In genomic region chr1:118986839-118987430, GRCh38 we compare ENCODE assay signal across 7 cellular contexts. TPM values are rescaled to one million over a fixed set of nuclear protein-coding genes. Genes with fewer than 3 reads are reported as not detected.
DNase-seq lines count a peak whose midpoint lies in the region; ATAC-seq and TF ChIP-seq lines count a peak whose summit lies in the region.

No MANE protein-coding gene starts in this region.

- no peaks in the 10 kb centered on the region for H3K9me2 ChIP-seq in GM23338 (ENCODE audit: insufficient read depth)
- H3K9me2 ChIP-seq in hepatocyte (replicated peaks; ENCODE audit: insufficient read depth) = no peaks in the 10 kb centered on the region

- no peaks in the 10 kb centered on the region for H3K36me3 Mint-ChIP-seq in GM23338 (ENCODE audit: low read depth)
- peaks cover 35% of the 10 kb centered on the region for H3K36me3 Mint-ChIP-seq in activated CD8-positive, alpha-beta T cell treated with anti-CD3 and anti-CD28 coated beads, Interleukin-2, amount 10 ng/mL, durations not matched to agents 7 days and 5 days (ENCODE audit: low read depth)
- H3K36me3 Mint-ChIP-seq in stimulated activated memory B cell treated with anti-CD40 and anti-IgM and Interleukin-4, amounts not matched to agents 10 μg/mL and 1 μg/mL and 100 μg/mL, for 72 hours = peaks cover 8% of the 10 kb centered on the region

- POLR2A ChIA-PET in activated CD8-positive, alpha-beta T cell treated with anti-CD3 and anti-CD28 coated beads, Interleukin-2, amount 10 ng/mL, durations not matched to agents 7 days and 5 days (lab: Charles Lee) = interaction anchor here (0.6 kb wide), 1 partner anchor 1002 kb away, joined by 3 read pairs; no protein-coding TSS in a partner anchor

- H3K79me2 ChIP-seq in GM23338 (replicated peaks; ENCODE audit: insufficient read depth) = no peaks in the 10 kb centered on the region
- H3K79me2 ChIP-seq in hepatocyte = peaks cover 13% of the 10 kb centered on the region

- H3K36me3 ChIP-seq in GM23338 (ENCODE audit: insufficient read depth) (no peaks in the 10 kb centered on the region), hepatocyte (replicated peaks; ENCODE audit: insufficient read depth, low read depth) (no peaks in the 10 kb centered on the region)

- peaks cover 6% of the 10 kb centered on the region for H3K9me3 Mint-ChIP-seq in GM23338
- H3K9me3 Mint-ChIP-seq in activated CD8-positive, alpha-beta T cell treated with anti-CD3 and anti-CD28 coated beads, Interleukin-2, amount 10 ng/mL, durations not matched to agents 7 days and 5 days (ENCODE audit: insufficient read depth) = peaks cover 22% of the 10 kb centered on the region
- H3K9me3 Mint-ChIP-seq in stimulated activated memory B cell treated with anti-CD40 and anti-IgM and Interleukin-4, amounts not matched to agents 10 μg/mL and 1 μg/mL and 100 μg/mL, for 72 hours = peaks cover 8% of the 10 kb centered on the region

- no peak for TF ChIP-seq CTCF in GM23338 (conservative IDR thresholded peaks at IDR 0.05; ENCODE audit: low read depth in 2 of 2)
- TF ChIP-seq CTCF in hepatocyte (IDR thresholded peaks at IDR 0.05; ENCODE audit: poor library complexity) = no peak

- peaks cover 100% of the 10 kb centered on the region for H3K27me3 Mint-ChIP-seq in GM23338 (ENCODE audit: insufficient read depth, low read depth, poor library complexity)
- peaks cover 91% of the 10 kb centered on the region for H3K27me3 Mint-ChIP-seq in activated CD8-positive, alpha-beta T cell treated with anti-CD3 and anti-CD28 coated beads, Interleukin-2, amount 10 ng/mL, durations not matched to agents 7 days and 5 days (ENCODE audit: low read depth)
- H3K27me3 Mint-ChIP-seq in stimulated activated memory B cell treated with anti-CD40 and anti-IgM and Interleukin-4, amounts not matched to agents 10 μg/mL and 1 μg/mL and 100 μg/mL, for 72 hours = peaks cover 100% of the 10 kb centered on the region

- peak overlapping the region; percentile 73 for H3K4me3 Mint-ChIP-seq in GM23338
- H3K4me3 Mint-ChIP-seq in activated CD8-positive, alpha-beta T cell treated with anti-CD3 and anti-CD28 coated beads, Interleukin-2, amount 10 ng/mL, durations not matched to agents 7 days and 5 days = peak overlapping the region; percentile 50
- H3K4me3 Mint-ChIP-seq in stimulated activated memory B cell treated with anti-CD40 and anti-IgM and Interleukin-4, amounts not matched to agents 10 μg/mL and 1 μg/mL and 100 μg/mL, for 72 hours = peak overlapping the region; percentile 56

- H3K27ac ChIP-seq in GM23338 (ENCODE audit: low read depth) = no peak overlapping the region
- H3K27ac ChIP-seq in hepatocyte = peak overlapping the region; percentile 52

- H4K20me1 ChIP-seq in GM23338 (replicated peaks; ENCODE audit: insufficient read depth) (peaks cover 16% of the 10 kb centered on the region; the same call in 1 of the 2 replicates), hepatocyte (ENCODE audit: insufficient read depth, poor library complexity, severe bottlenecking) (no peaks in the 10 kb centered on the region)

- CTCF ChIA-PET in activated CD8-positive, alpha-beta T cell treated with anti-CD3 and anti-CD28 coated beads, Interleukin-2, amount 10 ng/mL, durations not matched to agents 7 days and 5 days (lab: Charles Lee) = no interaction called here

- peaks cover 31% of the 10 kb centered on the region for H3F3A ChIP-seq in GM23338 (replicated peaks; ENCODE audit: low read depth)

- DNase-seq in GM23338 (ENCODE audit: low spot score) = peak; percentile 44
- DNase-seq in activated CD8-positive, alpha-beta T cell treated with anti-CD3 and anti-CD28 coated beads, Interleukin-2, amount 10 ng/mL, durations not matched to agents 7 days and 5 days = no peak
- DNase-seq in hepatocyte (ENCODE audit: low spot score) = no peak
- no peak for DNase-seq in HT-29 (ENCODE audit: low spot score)
- DNase-seq in NCI-H524 treated with DMSO at 0.1 percent for 48 hours (lab: John Stamatoyannopoulos, UW) = no peak
- DNase-seq in effector CD4-positive, alpha-beta T cell = no peak

- 6% methylated on average over 25 of the region's 25 CpGs for WGBS in hepatocyte (ENCODE audit: low lambda C conversion rate, missing lambda C conversion rate)

- H3K27ac Mint-ChIP-seq in GM23338 = no peak overlapping the region
- peak overlapping the region; percentile 69 for H3K27ac Mint-ChIP-seq in activated CD8-positive, alpha-beta T cell treated with anti-CD3 and anti-CD28 coated beads, Interleukin-2, amount 10 ng/mL, durations not matched to agents 7 days and 5 days
- no peak overlapping the region for H3K27ac Mint-ChIP-seq in stimulated activated memory B cell treated with anti-CD40 and anti-IgM and Interleukin-4, amounts not matched to agents 10 μg/mL and 1 μg/mL and 100 μg/mL, for 72 hours

- H2AFZ ChIP-seq in GM23338 = peak overlapping the region; percentile 87
- peak overlapping the region; percentile 84 for H2AFZ ChIP-seq in hepatocyte

- H3K27me3 ChIP-seq in GM23338 (ENCODE audit: insufficient read depth) = peaks cover 100% of the 10 kb centered on the region
- peaks cover 99% of the 10 kb centered on the region for H3K27me3 ChIP-seq in hepatocyte

- H3K4me3 ChIP-seq in GM23338 = peak overlapping the region; percentile 59
- H3K4me3 ChIP-seq in hepatocyte = peak overlapping the region; percentile 24

- H3K4me1 ChIP-seq in GM23338 (ENCODE audit: insufficient read depth) = peaks cover 72% of the 10 kb centered on the region
- peaks cover 15% of the 10 kb centered on the region for H3K4me1 ChIP-seq in hepatocyte (ENCODE audit: insufficient read depth)

- H3K9me3 ChIP-seq in hepatocyte (ENCODE audit: low read depth) = no peaks in the 10 kb centered on the region

- ATAC-seq in GM23338 = no peak
- ATAC-seq in activated CD8-positive, alpha-beta T cell treated with anti-CD3 and anti-CD28 coated beads, Interleukin-2, amount 10 ng/mL, durations not matched to agents 7 days and 5 days = no peak
- no peak for ATAC-seq in stimulated activated memory B cell treated with anti-CD40 and anti-IgM and Interleukin-4, amounts not matched to agents 10 μg/mL and 1 μg/mL and 100 μg/mL, for 72 hours

- H3K4me2 ChIP-seq in GM23338 (peak overlapping the region; percentile 74), hepatocyte (peak overlapping the region; percentile 81)

- peaks cover 77% of the 10 kb centered on the region for H3K4me1 Mint-ChIP-seq in GM23338
- peaks cover 21% of the 10 kb centered on the region for H3K4me1 Mint-ChIP-seq in activated CD8-positive, alpha-beta T cell treated with anti-CD3 and anti-CD28 coated beads, Interleukin-2, amount 10 ng/mL, durations not matched to agents 7 days and 5 days (ENCODE audit: low read depth)
- peaks cover 29% of the 10 kb centered on the region for H3K4me1 Mint-ChIP-seq in stimulated activated memory B cell treated with anti-CD40 and anti-IgM and Interleukin-4, amounts not matched to agents 10 μg/mL and 1 μg/mL and 100 μg/mL, for 72 hours

TF ChIP-seq in GM23338, 12 proteins besides CTCF, POLR2A, EP300 and RAD21:
- TF ChIP-seq EZH2 (IDR thresholded peaks at IDR 0.05; ENCODE audit: low read depth, unreplicated experiment) (peak; percentile 93), POLR2AphosphoS5 (IDR thresholded peaks at IDR 0.05; ENCODE audit: low read depth) (no peak), ETS1 (IDR thresholded peaks at IDR 0.05) (no peak), JUNB (IDR thresholded peaks at IDR 0.05; ENCODE audit: unreplicated experiment) (no peak), EZH2phosphoT487 (IDR thresholded peaks at IDR 0.05; ENCODE audit: unreplicated experiment) (peak; percentile 75), REST (IDR thresholded peaks at IDR 0.05; ENCODE audit: unreplicated experiment) (no peak)

RNA-seq across cellular contexts. Expression of gene TBX15, which starts 1.2 kb away (rescaled TPM):
- total RNA-seq in GM23338 (2014; rRNA removed; shearing (Covaris generic)) = 0.21 TPM in 1 of 2 replicates, not detected in the other
- polyA plus RNA-seq in GM23338 (2016; fragmentation: Nextera tagmentation; extraction: Ambion mirVana) (not detected in 2 replicates), hepatocyte (1.6 and 1.9 TPM in 2 replicates)
- total RNA-seq in activated CD8-positive, alpha-beta T cell treated with anti-CD3 and anti-CD28 coated beads, Interleukin-2, amount 10 ng/mL, durations not matched to agents 7 days and 5 days = not detected
- total RNA-seq in hepatocyte = 3.8 and 5.1 TPM in 2 replicates
- total RNA-seq in HT-29 (2014; rRNA removed; shearing (Covaris generic)) = 0.03 TPM in 1 of 2 replicates, not detected in the other
